18 cellular contexts compared by ENCODE assay signal in genomic region chr15:94972314-94972713, GRCh38.
DNase-seq lines count a peak whose midpoint lies in the region; ATAC-seq and TF ChIP-seq lines count a peak whose summit lies in the region.
"Had no signal": no experiment of that assay in that cellular context is flagged by ENCODE, and none has a peak within 500 bp of the region (broad histone marks: within the 10 kb centered on the region; RNA-seq: fewer than 3 reads in every experiment).

No MANE protein-coding gene starts in this region.

- H3K36me3 Mint-ChIP-seq in activated T-helper 2 cell treated with anti-CD3 and anti-CD28 coated beads, Interferon-gamma antibody, Interleukin-2, Interleukin-4, amounts not matched to agents 10 μg/mL and 5 μg/mL and 100 μg/mL, durations not matched to agents 14 hours and 24 hours and 36 hours (ENCODE audit: low read depth), result no peaks in the 10 kb centered on the region
- H3K36me3 Mint-ChIP-seq: type B pancreatic cell had no signal

- POLR2A ChIA-PET in HEK293 (lab: Yijun Ruan, JAX), result no interaction called here

- in situ Hi-C loops in brain microvascular endothelial cell (cut with HindIII; ENCODE audit: low pct_ligation_motif_present, low sequenced_read_pairs), result no loop called here

- H3K27me3 ChIP-seq in brain microvascular endothelial cell (replicated peaks), result no peaks in the 10 kb centered on the region
- H3K27me3 ChIP-seq: BLaER1 treated with 17β-estradiol and CSF1 and Interleukin-3, amounts not matched to agents 10 nM and 100 nM had no signal

- H3K4me1 Mint-ChIP-seq in activated T-helper 2 cell treated with anti-CD3 and anti-CD28 coated beads, Interferon-gamma antibody, Interleukin-2, Interleukin-4, amounts not matched to agents 10 μg/mL and 5 μg/mL and 100 μg/mL, durations not matched to agents 14 hours and 24 hours and 36 hours (ENCODE audit: low read depth), result no peaks in the 10 kb centered on the region
- H3K4me1 Mint-ChIP-seq: activated naive CD8-positive, alpha-beta T cell treated with anti-CD3 and anti-CD28 coated beads, Interleukin-2, amount 50 U/mL, for 24 hours had no signal

- H3K27me3 Mint-ChIP-seq in activated T-helper 2 cell treated with anti-CD3 and anti-CD28 coated beads, Interferon-gamma antibody, Interleukin-2, Interleukin-4, amounts not matched to agents 10 μg/mL and 5 μg/mL and 100 μg/mL, durations not matched to agents 14 hours and 24 hours and 36 hours (ENCODE audit: low read depth), result no peaks in the 10 kb centered on the region
- H3K27me3 Mint-ChIP-seq: type B pancreatic cell had no signal

- H3K4me3 ChIP-seq in HEK293 (ENCODE audit: low read depth, low read length), result no peak overlapping the region
- H3K4me3 ChIP-seq in brain microvascular endothelial cell (ENCODE audit: low read depth, low read length), result no peak overlapping the region
- no peak overlapping the region for H3K4me3 ChIP-seq in retinal pigment epithelial cell (ENCODE audit: low read length)
- H3K4me3 ChIP-seq: BLaER1 treated with 17β-estradiol and CSF1 and Interleukin-3, amounts not matched to agents 10 nM and 100 nM had no signal

- intact Hi-C loops in activated T-helper 2 cell treated with anti-CD3 and anti-CD28 coated beads, Interferon-gamma antibody, Interleukin-2, Interleukin-4, amounts not matched to agents 10 μg/mL and 5 μg/mL and 100 μg/mL, durations not matched to agents 14 hours and 24 hours and 36 hours (cut with micrococcal nuclease), result no loop called here

- CTCF ChIA-PET in HEK293 (lab: Yijun Ruan, JAX), result no interaction called here

- TF ChIP-seq CTCF in HEK293 (tag by site-specific recombination; IDR thresholded peaks at IDR 0.05) (no peak), brain microvascular endothelial cell (IDR thresholded peaks at IDR 0.05; ENCODE audit: low read depth, low read length, missing control alignments) (no peak), retinal pigment epithelial cell (conservative IDR thresholded peaks at IDR 0.05; ENCODE audit: low read depth, low read length) (no peak)

- H3K9me3 ChIP-seq in HEK293 (ENCODE audit: control insufficient read depth, insufficient read depth, low read depth, low read length), result no peaks in the 10 kb centered on the region
- H3K9me3 ChIP-seq: BLaER1 treated with 17β-estradiol and CSF1 and Interleukin-3, amounts not matched to agents 10 nM and 100 nM had no signal

- ATAC-seq in GM19395 (IDR thresholded peaks at IDR 0.05; ENCODE audit: unreplicated experiment), result no peak
- ATAC-seq: activated naive CD8-positive, alpha-beta T cell treated with anti-CD3 and anti-CD28 coated beads, Interleukin-2, amount 50 U/mL, for 24 hours; HepG2; right cardiac atrium had no signal

- peaks cover 4% of the 10 kb centered on the region for H3K9me3 Mint-ChIP-seq in activated T-helper 2 cell treated with anti-CD3 and anti-CD28 coated beads, Interferon-gamma antibody, Interleukin-2, Interleukin-4, amounts not matched to agents 10 μg/mL and 5 μg/mL and 100 μg/mL, durations not matched to agents 14 hours and 24 hours and 36 hours
- H3K9me3 Mint-ChIP-seq: activated naive CD8-positive, alpha-beta T cell treated with anti-CD3 and anti-CD28 coated beads, Interleukin-2, amount 50 U/mL, for 24 hours; type B pancreatic cell had no signal

- no peaks in the 10 kb centered on the region for H3K36me3 ChIP-seq in HEK293 (ENCODE audit: control insufficient read depth in 2 of 2, insufficient read depth in 1 of 2, low read length in 2 of 2)
- H3K36me3 ChIP-seq in brain microvascular endothelial cell (replicated peaks), result no peaks in the 10 kb centered on the region
- H3K36me3 ChIP-seq: BLaER1 treated with 17β-estradiol and CSF1 and Interleukin-3, amounts not matched to agents 10 nM and 100 nM had no signal

- DNase-seq in brain microvascular endothelial cell, result peak; percentile 3
- peak; percentile 10 for DNase-seq in iPS-NIHi11 (ENCODE audit: low spot score)
- peak; percentile 29 for DNase-seq in retinal pigment epithelial cell (ENCODE audit: low read depth)
- DNase-seq in stimulated activated CD4-positive, alpha-beta T cell treated with anti-CD3 and anti-CD28 coated beads, Interleukin-4, amount 100 ng/mL, for 1 hour, result no peak
- no peak for DNase-seq in activated T-helper 2 cell treated with anti-CD3 and anti-CD28 coated beads, Interferon-gamma antibody, Interleukin-2, Interleukin-4, amounts not matched to agents 10 μg/mL and 5 μg/mL and 100 μg/mL, durations not matched to agents 14 hours and 24 hours and 36 hours (ENCODE audit: low spot score)
- DNase-seq: activated CD4-positive, alpha-beta T cell treated with anti-CD3 and anti-CD28 coated beads for 1 hour; activated naive CD8-positive, alpha-beta T cell treated with anti-CD3 and anti-CD28 coated beads, Interleukin-2, amount 50 U/mL, for 24 hours; kidney; NCI-H1105 treated with DMSO at 0.1 percent for 48 hours; NCI-H2227 treated with DMSO at 0.1 percent for 48 hours; OCI-M1; right cardiac atrium; stimulated activated CD4-positive, alpha-beta T cell treated with anti-CD3 and anti-CD28 coated beads, Interleukin-2, amount 100 ng/mL, for 24 hours had no signal

- H3K27ac ChIP-seq in HEK293 (ENCODE audit: extremely low read depth, low read depth, low read length) (no peak overlapping the region), brain microvascular endothelial cell (no peak overlapping the region)
- H3K27ac ChIP-seq: BLaER1 treated with 17β-estradiol and CSF1 and Interleukin-3, amounts not matched to agents 10 nM and 100 nM had no signal

- no peak overlapping the region for H3K4me3 Mint-ChIP-seq in activated T-helper 2 cell treated with anti-CD3 and anti-CD28 coated beads, Interferon-gamma antibody, Interleukin-2, Interleukin-4, amounts not matched to agents 10 μg/mL and 5 μg/mL and 100 μg/mL, durations not matched to agents 14 hours and 24 hours and 36 hours (ENCODE audit: low read depth)
- H3K4me3 Mint-ChIP-seq: activated naive CD8-positive, alpha-beta T cell treated with anti-CD3 and anti-CD28 coated beads, Interleukin-2, amount 50 U/mL, for 24 hours; type B pancreatic cell had no signal

- H3K27ac Mint-ChIP-seq in activated T-helper 2 cell treated with anti-CD3 and anti-CD28 coated beads, Interferon-gamma antibody, Interleukin-2, Interleukin-4, amounts not matched to agents 10 μg/mL and 5 μg/mL and 100 μg/mL, durations not matched to agents 14 hours and 24 hours and 36 hours, result no peak overlapping the region
- H3K27ac Mint-ChIP-seq: activated naive CD8-positive, alpha-beta T cell treated with anti-CD3 and anti-CD28 coated beads, Interleukin-2, amount 50 U/mL, for 24 hours; type B pancreatic cell had no signal

- H3K4me1 ChIP-seq in HEK293 (ENCODE audit: control insufficient read depth, insufficient read depth, low read length), result no peaks in the 10 kb centered on the region
- H3K4me1 ChIP-seq: BLaER1 treated with 17β-estradiol and CSF1 and Interleukin-3, amounts not matched to agents 10 nM and 100 nM had no signal

TF ChIP-seq in HEK293, 187 proteins besides CTCF, POLR2A, EP300 and RAD21:
- TF ChIP-seq GLIS1 (tag by site-specific recombination; IDR thresholded peaks at IDR 0.05), result peak; percentile 71
- TF ChIP-seq, protein P1, sequence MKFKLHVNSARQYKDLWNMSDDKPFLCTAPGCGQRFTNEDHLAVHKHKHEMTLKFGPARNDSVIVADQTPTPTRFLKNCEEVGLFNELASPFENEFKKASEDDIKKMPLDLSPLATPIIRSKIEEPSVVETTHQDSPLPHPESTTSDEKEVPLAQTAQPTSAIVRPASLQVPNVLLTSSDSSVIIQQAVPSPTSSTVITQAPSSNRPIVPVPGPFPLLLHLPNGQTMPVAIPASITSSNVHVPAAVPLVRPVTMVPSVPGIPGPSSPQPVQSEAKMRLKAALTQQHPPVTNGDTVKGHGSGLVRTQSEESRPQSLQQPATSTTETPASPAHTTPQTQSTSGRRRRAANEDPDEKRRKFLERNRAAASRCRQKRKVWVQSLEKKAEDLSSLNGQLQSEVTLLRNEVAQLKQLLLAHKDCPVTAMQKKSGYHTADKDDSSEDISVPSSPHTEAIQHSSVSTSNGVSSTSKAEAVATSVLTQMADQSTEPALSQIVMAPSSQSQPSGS (tag by site-specific recombination; IDR thresholded peaks at IDR 0.05; ENCODE audit: low read depth), result no peak

Comparison
In these comparisons a context has a peak if more than half of its experiments do, and no peak if none do; other contexts are left out.
1. DNase-seq: peak in brain microvascular endothelial cell (single experiment), iPS-NIHi11 (single experiment) and retinal pigment epithelial cell (single experiment); none in stimulated activated CD4-positive, alpha-beta T cell treated with anti-CD3 and anti-CD28 coated beads, Interleukin-4, amount 100 ng/mL, for 1 hour (single experiment) and activated T-helper 2 cell treated with anti-CD3 and anti-CD28 coated beads, Interferon-gamma antibody, Interleukin-2, Interleukin-4, amounts not matched to agents 10 μg/mL and 5 μg/mL and 100 μg/mL, durations not matched to agents 14 hours and 24 hours and 36 hours (single experiment).